8 cellular contexts compared by ENCODE assay signal in genomic region chr12:15788266-15789214, GRCh38. TPM values are rescaled to one million over a fixed set of nuclear protein-coding genes. Genes with fewer than 3 reads are reported as not detected.
A peak's percentile ranks its signal among the peaks of the same experiment; 100 is the strongest.
DNase-seq lines count a peak whose midpoint lies in the region; ATAC-seq and TF ChIP-seq lines count a peak whose summit lies in the region.

No MANE protein-coding gene starts in this region.

- no peak for TF ChIP-seq EP300 in esophagus muscularis mucosa (IDR thresholded peaks at IDR 0.05)
- no peak for TF ChIP-seq EP300 in upper lobe of left lung (IDR thresholded peaks at IDR 0.05)

- no peaks in the 10 kb centered on the region for H3K27me3 ChIP-seq in esophagus muscularis mucosa
- no peaks in the 10 kb centered on the region for H3K27me3 ChIP-seq in mucosa of stomach (ENCODE audit: control insufficient read depth, insufficient read depth, low read length)
- H3K27me3 ChIP-seq in upper lobe of left lung = peaks cover 0 to 4% (median 0%) of the 10 kb centered on the region in 4 donors

- H3K36me3 ChIP-seq in esophagus muscularis mucosa = no peaks in the 10 kb centered on the region
- no peaks in the 10 kb centered on the region for H3K36me3 ChIP-seq in mucosa of stomach (ENCODE audit: control insufficient read depth, insufficient read depth, low read length)
- H3K36me3 ChIP-seq in upper lobe of left lung = no peaks in the 10 kb centered on the region

- peak overlapping the region; percentile 81 for H3K4me3 Mint-ChIP-seq in activated CD4-positive, alpha-beta T cell treated with anti-CD3 and anti-CD28 coated beads, Interleukin-2, amount 10 ng/mL, durations not matched to agents 7 days and 5 days

- POLR2A ChIA-PET in activated CD4-positive, alpha-beta T cell treated with anti-CD3 and anti-CD28 coated beads, Interleukin-2, amount 10 ng/mL, durations not matched to agents 7 days and 5 days (lab: Charles Lee) = no interaction called here

- H3K27ac ChIP-seq in esophagus muscularis mucosa (replicated peaks in 1 of 4) (peak overlapping the region; percentile 86 to 94 (median 93)), upper lobe of left lung (peak overlapping the region; percentile 81 to 92 (median 86))

- H3K9me3 ChIP-seq in esophagus muscularis mucosa (no peaks in the 10 kb centered on the region), mucosa of stomach (ENCODE audit: control insufficient read depth, low read length) (no peaks in the 10 kb centered on the region), upper lobe of left lung (no peaks in the 10 kb centered on the region)

- no peaks in the 10 kb centered on the region for H3K9me3 Mint-ChIP-seq in activated CD4-positive, alpha-beta T cell treated with anti-CD3 and anti-CD28 coated beads, Interleukin-2, amount 10 ng/mL, durations not matched to agents 7 days and 5 days

- H3K4me1 Mint-ChIP-seq in activated CD4-positive, alpha-beta T cell treated with anti-CD3 and anti-CD28 coated beads, Interleukin-2, amount 10 ng/mL, durations not matched to agents 7 days and 5 days = peaks cover 17% of the 10 kb centered on the region

- peak in 1 of 3 experiments; percentile 32 for TF ChIP-seq CTCF in esophagus muscularis mucosa (IDR thresholded peaks at IDR 0.05)
- TF ChIP-seq CTCF in upper lobe of left lung (IDR thresholded peaks at IDR 0.05) = no peak

- peaks cover 70% of the 10 kb centered on the region for H3K27me3 Mint-ChIP-seq in activated CD4-positive, alpha-beta T cell treated with anti-CD3 and anti-CD28 coated beads, Interleukin-2, amount 10 ng/mL, durations not matched to agents 7 days and 5 days

- CTCF ChIA-PET in activated CD4-positive, alpha-beta T cell treated with anti-CD3 and anti-CD28 coated beads, Interleukin-2, amount 10 ng/mL, durations not matched to agents 7 days and 5 days (lab: Charles Lee) = interaction anchor here (1.0 to 2.1 kb wide), 5 partner anchors 10 to 198 kb away, joined by 3 to 8 read pairs (median 3); no protein-coding TSS in a partner anchor

- TF ChIP-seq POLR2A in esophagus muscularis mucosa (IDR thresholded peaks at IDR 0.05; ENCODE audit: low read depth) = no peak
- no peak for TF ChIP-seq POLR2A in upper lobe of left lung (IDR thresholded peaks at IDR 0.05)

- H3K4me3 ChIP-seq in esophagus muscularis mucosa (peak overlapping the region; percentile 68 to 96 (median 84)), mucosa of stomach (ENCODE audit: low read length) (peak overlapping the region; percentile 74), upper lobe of left lung (peak overlapping the region; percentile 64 to 88 (median 80))

- peak overlapping the region; percentile 47 for H3K27ac Mint-ChIP-seq in activated CD4-positive, alpha-beta T cell treated with anti-CD3 and anti-CD28 coated beads, Interleukin-2, amount 10 ng/mL, durations not matched to agents 7 days and 5 days

- intact Hi-C loops in esophagus muscularis mucosa (cut with DNase I) = loop anchor here (5.0 to 10.0 kb wide), 5 partner anchors 61 to 514 kb away; no protein-coding TSS in a partner anchor

- ATAC-seq in HG02642 (IDR thresholded peaks at IDR 0.05; ENCODE audit: poor library complexity, unreplicated experiment) (peak; percentile 43), upper lobe of left lung (ENCODE audit: low FRiP score in 2 of 2) (peak; percentile 53 to 56)

- H3K9ac ChIP-seq in mucosa of stomach (ENCODE audit: low read length) = peak overlapping the region; percentile 86

- no peaks in the 10 kb centered on the region for H3K36me3 Mint-ChIP-seq in activated CD4-positive, alpha-beta T cell treated with anti-CD3 and anti-CD28 coated beads, Interleukin-2, amount 10 ng/mL, durations not matched to agents 7 days and 5 days (ENCODE audit: low read depth)

- peaks cover 0 to 30% (median 20%) of the 10 kb centered on the region in 4 donors for H3K4me1 ChIP-seq in esophagus muscularis mucosa
- no peaks in the 10 kb centered on the region for H3K4me1 ChIP-seq in mucosa of stomach (ENCODE audit: control insufficient read depth, insufficient read depth, low read length)
- peaks cover 0 to 17% (median 3%) of the 10 kb centered on the region in 4 donors for H3K4me1 ChIP-seq in upper lobe of left lung

- DNase-seq in activated T-cell treated with anti-CD3 and anti-CD28 coated beads for 1 hour (ENCODE audit: low read depth) = peak; percentile 9
- DNase-seq in activated T-cell treated with anti-CD3 and anti-CD28 coated beads, Interleukin-2, amount 50 U/mL, for 1 hour = no peak
- peak; percentile 74 for DNase-seq in NCI-H1105 treated with DMSO at 0.1 percent for 48 hours (lab: John Stamatoyannopoulos, UW)
- peak; percentile 25 for DNase-seq in activated CD4-positive, alpha-beta T cell treated with anti-CD3 and anti-CD28 coated beads, Interleukin-2, amount 10 ng/mL, durations not matched to agents 7 days and 5 days
- DNase-seq in esophagus muscularis mucosa (ENCODE audit: extremely low spot score) = no peak
- DNase-seq in upper lobe of left lung = peak in 1 of 2 donors; percentile 56

- WGBS in esophagus muscularis mucosa = under 1% methylated on average over 18 of the region's 63 CpGs
- WGBS in upper lobe of left lung, 2 donors = 0 to 3% methylated on average over 50 to 53 of the region's 63 CpGs

RNA-seq across cellular contexts. Expression of gene EPS8, which starts 0.6 kb away (rescaled TPM):
- 1 to 10 TPM; 2.3 to 2.4 TPM for total RNA-seq in activated CD4-positive, alpha-beta T cell treated with anti-CD3 and anti-CD28 coated beads, Interleukin-2, amount 10 ng/mL, durations not matched to agents 7 days and 5 days
- 100 to 1,000 TPM in 1 of 4 donors, 10 to 100 TPM in 3; 54.4 to 120 (median 78.7) TPM for total RNA-seq in esophagus muscularis mucosa
- total RNA-seq in upper lobe of left lung = 100 to 1,000 TPM in 2 of 6 donors, 10 to 100 TPM in 4; 43.9 to 112 (median 67.2) TPM

Comparison
In these comparisons a context has a peak if more than half of its experiments do, and no peak if none do; other contexts are left out.
1. DNase-seq: peak in activated T-cell treated with anti-CD3 and anti-CD28 coated beads for 1 hour (single experiment), NCI-H1105 treated with DMSO at 0.1 percent for 48 hours (single experiment) and activated CD4-positive, alpha-beta T cell treated with anti-CD3 and anti-CD28 coated beads, Interleukin-2, amount 10 ng/mL, durations not matched to agents 7 days and 5 days (single experiment); none in activated T-cell treated with anti-CD3 and anti-CD28 coated beads, Interleukin-2, amount 50 U/mL, for 1 hour (single experiment) and esophagus muscularis mucosa (single experiment).
2. RNA of gene EPS8, which starts 0.6 kb away (total RNA-seq): 54.4 to 120 TPM in esophagus muscularis mucosa and 43.9 to 112 TPM in upper lobe of left lung; 2.3 to 2.4 TPM in activated CD4-positive, alpha-beta T cell treated with anti-CD3 and anti-CD28 coated beads, Interleukin-2, amount 10 ng/mL, durations not matched to agents 7 days and 5 days; every median in the first group is over 10 times any median in the second.
3. Peak in every context shown above with its lines, with median percentiles within 50 percentile points of each other: H3K4me3 ChIP-seq.